In the genomic region with DNA sequence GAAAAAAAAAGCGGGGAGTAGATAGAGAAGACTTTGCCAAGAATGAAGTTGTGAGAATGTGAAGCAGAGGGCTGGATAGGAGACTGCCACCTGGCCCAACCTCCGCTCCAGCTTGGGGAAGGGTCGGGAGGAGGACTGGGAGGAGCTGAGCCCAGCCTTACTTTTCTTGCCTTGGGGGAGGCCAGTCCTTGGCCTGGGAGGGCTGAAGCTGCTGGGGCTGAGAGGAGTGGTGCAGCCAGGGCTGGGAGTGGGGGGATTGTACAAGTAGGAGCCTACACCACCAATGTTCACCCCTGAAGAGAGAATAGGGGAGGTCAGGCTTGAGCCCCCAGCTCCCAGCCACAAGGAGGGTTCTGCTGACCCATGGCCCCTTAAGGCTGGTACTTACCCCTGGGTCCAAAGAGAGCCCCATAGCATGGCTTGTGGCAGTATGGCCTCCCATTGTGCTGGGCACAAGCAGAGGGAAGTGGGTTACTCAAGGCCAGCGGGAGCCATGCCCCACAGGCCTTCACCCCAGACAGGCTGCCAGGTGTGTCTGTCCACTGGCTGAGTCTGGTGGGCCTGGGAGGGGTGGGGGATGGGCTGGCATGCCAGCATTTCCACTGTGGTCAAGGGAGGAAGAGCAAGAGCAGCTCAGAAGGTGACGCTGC, we compare ENCODE assay signal across 1 cellular context.
TF ChIP-seq lines count a peak whose summit lies in the region.

No MANE protein-coding gene starts in this region.

TF ChIP-seq in GM23338, 12 proteins besides CTCF, POLR2A, EP300 and RAD21:
- TF ChIP-seq ZNF114 (CRISPR knock-in tag; IDR thresholded peaks at IDR 0.05), result no peak
- TF ChIP-seq, protein P1, sequence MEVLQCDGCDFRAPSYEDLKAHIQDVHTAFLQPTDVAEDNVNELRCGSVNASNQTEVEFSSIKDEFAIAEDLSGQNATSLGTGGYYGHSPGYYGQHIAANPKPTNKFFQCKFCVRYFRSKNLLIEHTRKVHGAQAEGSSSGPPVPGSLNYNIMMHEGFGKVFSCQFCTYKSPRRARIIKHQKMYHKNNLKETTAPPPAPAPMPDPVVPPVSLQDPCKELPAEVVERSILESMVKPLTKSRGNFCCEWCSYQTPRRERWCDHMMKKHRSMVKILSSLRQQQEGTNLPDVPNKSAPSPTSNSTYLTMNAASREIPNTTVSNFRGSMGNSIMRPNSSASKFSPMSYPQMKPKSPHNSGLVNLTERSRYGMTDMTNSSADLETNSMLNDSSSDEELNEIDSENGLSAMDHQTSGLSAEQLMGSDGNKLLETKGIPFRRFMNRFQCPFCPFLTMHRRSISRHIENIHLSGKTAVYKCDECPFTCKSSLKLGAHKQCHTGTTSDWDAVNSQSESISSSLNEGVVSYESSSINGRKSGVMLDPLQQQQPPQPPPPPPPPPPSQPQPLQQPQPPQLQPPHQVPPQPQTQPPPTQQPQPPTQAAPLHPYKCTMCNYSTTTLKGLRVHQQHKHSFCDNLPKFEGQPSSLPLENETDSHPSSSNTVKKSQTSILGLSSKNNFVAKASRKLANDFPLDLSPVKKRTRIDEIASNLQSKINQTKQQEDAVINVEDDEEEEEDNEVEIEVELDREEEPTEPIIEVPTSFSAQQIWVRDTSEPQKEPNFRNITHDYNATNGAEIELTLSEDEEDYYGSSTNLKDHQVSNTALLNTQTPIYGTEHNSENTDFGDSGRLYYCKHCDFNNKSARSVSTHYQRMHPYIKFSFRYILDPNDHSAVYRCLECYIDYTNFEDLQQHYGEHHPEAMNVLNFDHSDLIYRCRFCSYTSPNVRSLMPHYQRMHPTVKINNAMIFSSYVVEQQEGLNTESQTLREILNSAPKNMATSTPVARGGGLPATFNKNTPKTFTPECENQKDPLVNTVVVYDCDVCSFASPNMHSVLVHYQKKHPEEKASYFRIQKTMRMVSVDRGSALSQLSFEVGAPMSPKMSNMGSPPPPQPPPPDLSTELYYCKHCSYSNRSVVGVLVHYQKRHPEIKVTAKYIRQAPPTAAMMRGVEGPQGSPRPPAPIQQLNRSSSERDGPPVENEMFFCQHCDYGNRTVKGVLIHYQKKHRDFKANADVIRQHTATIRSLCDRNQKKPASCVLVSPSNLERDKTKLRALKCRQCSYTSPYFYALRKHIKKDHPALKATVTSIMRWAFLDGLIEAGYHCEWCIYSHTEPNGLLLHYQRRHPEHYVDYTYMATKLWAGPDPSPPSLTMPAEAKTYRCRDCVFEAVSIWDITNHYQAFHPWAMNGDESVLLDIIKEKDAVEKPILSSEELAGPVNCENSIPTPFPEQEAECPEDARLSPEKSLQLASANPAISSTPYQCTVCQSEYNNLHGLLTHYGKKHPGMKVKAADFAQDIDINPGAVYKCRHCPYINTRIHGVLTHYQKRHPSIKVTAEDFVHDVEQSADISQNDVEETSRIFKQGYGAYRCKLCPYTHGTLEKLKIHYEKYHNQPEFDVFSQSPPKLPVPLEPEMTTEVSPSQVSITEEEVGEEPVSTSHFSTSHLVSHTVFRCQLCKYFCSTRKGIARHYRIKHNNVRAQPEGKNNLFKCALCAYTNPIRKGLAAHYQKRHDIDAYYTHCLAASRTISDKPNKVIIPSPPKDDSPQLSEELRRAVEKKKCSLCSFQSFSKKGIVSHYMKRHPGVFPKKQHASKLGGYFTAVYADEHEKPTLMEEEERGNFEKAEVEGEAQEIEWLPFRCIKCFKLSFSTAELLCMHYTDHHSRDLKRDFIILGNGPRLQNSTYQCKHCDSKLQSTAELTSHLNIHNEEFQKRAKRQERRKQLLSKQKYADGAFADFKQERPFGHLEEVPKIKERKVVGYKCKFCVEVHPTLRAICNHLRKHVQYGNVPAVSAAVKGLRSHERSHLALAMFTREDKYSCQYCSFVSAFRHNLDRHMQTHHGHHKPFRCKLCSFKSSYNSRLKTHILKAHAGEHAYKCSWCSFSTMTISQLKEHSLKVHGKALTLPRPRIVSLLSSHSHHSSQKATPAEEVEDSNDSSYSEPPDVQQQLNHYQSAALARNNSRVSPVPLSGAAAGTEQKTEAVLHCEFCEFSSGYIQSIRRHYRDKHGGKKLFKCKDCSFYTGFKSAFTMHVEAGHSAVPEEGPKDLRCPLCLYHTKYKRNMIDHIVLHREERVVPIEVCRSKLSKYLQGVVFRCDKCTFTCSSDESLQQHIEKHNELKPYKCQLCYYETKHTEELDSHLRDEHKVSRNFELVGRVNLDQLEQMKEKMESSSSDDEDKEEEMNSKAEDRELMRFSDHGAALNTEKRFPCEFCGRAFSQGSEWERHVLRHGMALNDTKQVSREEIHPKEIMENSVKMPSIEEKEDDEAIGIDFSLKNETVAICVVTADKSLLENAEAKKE (CRISPR knock-in tag; IDR thresholded peaks at IDR 0.05), result no peak
- no peak for TF ChIP-seq JUNB (IDR thresholded peaks at IDR 0.05; ENCODE audit: unreplicated experiment)
